ENCODE assay signal across 22 cellular contexts in the genomic region with DNA sequence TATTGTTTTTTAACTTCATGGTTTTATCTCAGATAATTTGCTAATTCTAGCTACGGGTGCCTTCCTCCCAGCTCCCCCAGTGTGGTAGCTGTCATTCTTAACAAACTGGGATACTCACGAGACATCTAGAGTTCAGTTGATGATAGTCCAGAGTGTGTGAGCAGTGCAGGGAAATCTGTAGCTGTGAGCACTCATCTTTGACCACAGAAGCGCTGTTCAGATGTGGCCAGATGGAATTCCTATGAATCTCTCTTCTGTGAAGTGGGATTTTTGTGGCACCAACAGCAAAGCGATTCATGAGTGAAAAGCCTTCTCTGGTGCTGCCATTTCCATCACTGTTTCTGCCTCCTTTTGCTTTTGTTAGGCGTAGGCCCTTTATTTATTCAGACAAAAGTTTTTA.
A peak's percentile ranks its signal among the peaks of the same experiment; 100 is the strongest.
DNase-seq lines count a peak whose midpoint lies in the region; FAIRE-seq and TF ChIP-seq lines count a peak whose summit lies in the region.
"Had no signal": no experiment of that assay in that cellular context is flagged by ENCODE, and none has a peak within 500 bp of the region (broad histone marks: within the 10 kb centered on the region; RNA-seq: fewer than 3 reads in every experiment).

No MANE protein-coding gene starts in this region.

- H3K9me3 Mint-ChIP-seq in mesothelial cell of epicardium = no peaks in the 10 kb centered on the region
- H3K9me3 Mint-ChIP-seq: CD8-positive, alpha-beta T cell; H9; HFFc6 had no signal

- H3K27ac Mint-ChIP-seq in mesothelial cell of epicardium = peak overlapping the region; percentile 57
- H3K27ac Mint-ChIP-seq: CD8-positive, alpha-beta T cell; H9; HFFc6 had no signal

- TF ChIP-seq CTCF in mesothelial cell of epicardium (IDR thresholded peaks at IDR 0.05; ENCODE audit: unreplicated experiment) = no peak

- DNase-seq in RCC 7860 (ENCODE audit: low spot score) = peak; percentile 68
- DNase-seq in foreskin melanocyte = peak; percentile 37
- DNase-seq in mesothelial cell of epicardium (ENCODE audit: low spot score in 2 of 2, unreplicated experiment in 2 of 2) = no peak
- DNase-seq in SW 1271 (lab: John Stamatoyannopoulos, UW) = no peak
- DNase-seq in NCI-H82 (lab: John Stamatoyannopoulos, UW) = no peak
- no peak for DNase-seq in DMS 273 treated with DMSO at 0.1 percent for 48 hours (lab: John Stamatoyannopoulos, UW)
- DNase-seq in NCI-H187 (lab: John Stamatoyannopoulos, UW) = no peak
- DNase-seq: C1 segment of cervical spinal cord; Calu3; CD8-positive, alpha-beta T cell; GM23248; H9; HFFc6; KG1; NCI-H1105; NCI-H2081; NCI-H2171; NCI-H345; NCI-H524; NCI-H774; SJCRH30 had no signal

- no peaks in the 10 kb centered on the region for H3K27me3 Mint-ChIP-seq in mesothelial cell of epicardium (ENCODE audit: low read depth)

- H3K4me3 Mint-ChIP-seq in mesothelial cell of epicardium = no peak overlapping the region
- H3K4me3 Mint-ChIP-seq: CD8-positive, alpha-beta T cell; H9; HFFc6 had no signal

- FAIRE-seq in RCC 7860 (lab: Jason Lieb, UNC) = peak; percentile 96
- FAIRE-seq: HTR-8/SVneo had no signal

- H3K4me1 Mint-ChIP-seq in mesothelial cell of epicardium = peaks cover 38% of the 10 kb centered on the region

- peaks cover 7% of the 10 kb centered on the region for H3K36me3 Mint-ChIP-seq in mesothelial cell of epicardium
- H3K36me3 Mint-ChIP-seq: CD8-positive, alpha-beta T cell had no signal

Comparison
In these comparisons a context has a peak if more than half of its experiments do, and no peak if none do; other contexts are left out.
1. DNase-seq: peak in RCC 7860 (single experiment) and foreskin melanocyte (single experiment); none in mesothelial cell of epicardium (0 of 2), SW 1271 (0 of 2), NCI-H82 (single experiment), DMS 273 treated with DMSO at 0.1 percent for 48 hours (single experiment) and NCI-H187 (0 of 2).